ENCODE assay signal across 18 cellular contexts in the genomic region with DNA sequence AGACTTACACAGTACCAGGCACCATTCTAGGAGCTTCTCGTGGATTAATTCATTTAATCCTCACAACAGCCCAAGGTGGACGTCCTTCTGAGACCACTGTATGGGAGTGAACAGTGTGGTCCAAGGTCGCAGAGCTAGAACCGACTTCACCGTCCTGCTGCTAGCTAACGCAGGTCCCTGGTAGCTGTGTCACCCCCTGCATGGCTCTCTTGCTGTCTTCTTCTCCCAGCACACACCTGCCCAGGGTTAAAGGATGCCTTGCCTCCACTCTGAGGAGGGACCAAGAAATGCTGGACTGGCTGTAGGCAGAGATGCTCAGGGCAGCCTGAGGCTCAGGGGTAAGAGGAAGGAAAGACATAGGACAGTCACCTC. TPM values are rescaled to one million over a fixed set of nuclear protein-coding genes. Genes with fewer than 3 reads are reported as not detected.
DNase-seq lines count a peak whose midpoint lies in the region; TF ChIP-seq lines count a peak whose summit lies in the region.
"Had no signal": no experiment of that assay in that cellular context is flagged by ENCODE, and none has a peak within 500 bp of the region (broad histone marks: within the 10 kb centered on the region; RNA-seq: fewer than 3 reads in every experiment).

No MANE protein-coding gene starts in this region.

- intact Hi-C loops in esophagus squamous epithelium (cut with DNase I), result no loop called here

- peaks cover 28% of the 10 kb centered on the region for H3K79me2 ChIP-seq in trophoblast cell (ENCODE audit: control insufficient read depth, insufficient read depth, low read length, poor library complexity)

- TF ChIP-seq POLR2A in esophagus squamous epithelium (IDR thresholded peaks at IDR 0.05), result no peak

- H2AK5ac ChIP-seq in trophoblast cell (ENCODE audit: low read length), result no peak overlapping the region

- POLR2A ChIA-PET in HEK293 (lab: Yijun Ruan, JAX), result interaction anchor here (0.6 kb wide), 1 partner anchor 1162 kb away, joined by 3 read pairs; no protein-coding TSS in a partner anchor

- H3K14ac ChIP-seq in trophoblast cell (ENCODE audit: low read length), result no peak overlapping the region

- peak overlapping the region in 9 of 11 experiments; percentile 13 to 93 (median 44); a peak in 14 of 22 replicates for H3K27ac ChIP-seq in BLaER1 treated with 17β-estradiol and CSF1 and Interleukin-3, amounts not matched to agents 10 nM and 100 nM
- peak overlapping the region; percentile 99; the same call in 1 of the 2 replicates for H3K27ac ChIP-seq in HEK293 (ENCODE audit: extremely low read depth, low read depth, low read length)
- peak overlapping the region; percentile 21 for H3K27ac ChIP-seq in cingulate gyrus (ENCODE audit: low read depth, low read length)
- H3K27ac ChIP-seq in trophoblast cell (ENCODE audit: low read depth, low read length), result no peak overlapping the region
- H3K27ac ChIP-seq in esophagus squamous epithelium, result peak overlapping the region in 1 of 4 donors; percentile 78
- H3K27ac ChIP-seq: ascending aorta, epithelial cell of prostate, PC-9 had no signal

- no peak overlapping the region for H2AFZ ChIP-seq in trophoblast cell (ENCODE audit: insufficient read depth, low read length, poor library complexity)
- H2AFZ ChIP-seq: PC-9 had no signal

- TF ChIP-seq CTCF in HEK293 (tag by site-specific recombination; IDR thresholded peaks at IDR 0.05) (no peak), BE2C (IDR thresholded peaks at IDR 0.05; ENCODE audit: low read depth, low read length) (no peak), esophagus squamous epithelium (IDR thresholded peaks at IDR 0.05) (no peak)

- H3K4me1 ChIP-seq in BLaER1 treated with 17β-estradiol and CSF1 and Interleukin-3, amounts not matched to agents 10 nM and 100 nM, result peaks cover 80 to 89% (median 87%) of the 10 kb centered on the region in 10 experiments
- H3K4me1 ChIP-seq in HEK293 (ENCODE audit: control insufficient read depth, insufficient read depth, low read length) (peaks cover 76% of the 10 kb centered on the region), trophoblast cell (ENCODE audit: control insufficient read depth in 1 of 2, insufficient read depth in 2 of 2, low read length in 2 of 2) (peaks cover 6 to 19% of the 10 kb centered on the region in 2 experiments), BE2C (peaks cover 5% of the 10 kb centered on the region), esophagus squamous epithelium (peaks cover 37 to 88% (median 70%) of the 10 kb centered on the region in 3 donors)

- WGBS in trophoblast cell (ENCODE audit: extremely low coverage, insufficient coverage, insufficient read length), result no CpG with 5 or more reads among the region's 6 CpGs
- WGBS in esophagus squamous epithelium, 2 donors, result 78 to 81% methylated on average over 2 to 6 of the region's 6 CpGs

- H3K9ac ChIP-seq in BLaER1 treated with 17β-estradiol and CSF1 and Interleukin-3, amounts not matched to agents 10 nM and 100 nM, result peak overlapping the region in 10 of 11 experiments; percentile 68 to 97 (median 94); a peak in 13 of 22 replicates
- no peak overlapping the region for H3K9ac ChIP-seq in trophoblast cell (ENCODE audit: low read length)

- H4K12ac ChIP-seq in trophoblast cell (ENCODE audit: low read depth, low read length), result no peak overlapping the region

- H3K4me3 ChIP-seq in BLaER1 treated with 17β-estradiol and CSF1 and Interleukin-3, amounts not matched to agents 10 nM and 100 nM, result no peak overlapping the region
- H3K4me3 ChIP-seq in HEK293 (ENCODE audit: low read depth, low read length), result no peak overlapping the region
- no peak overlapping the region for H3K4me3 ChIP-seq in trophoblast cell (ENCODE audit: low read depth, low read length)
- H3K4me3 ChIP-seq in BE2C (ENCODE audit: low read depth, low read length), result no peak overlapping the region
- H3K4me3 ChIP-seq in esophagus squamous epithelium, result no peak overlapping the region
- H3K4me3 ChIP-seq: ascending aorta, mucosa of descending colon, pancreas, PC-9 had no signal

- H3K79me1 ChIP-seq in trophoblast cell (ENCODE audit: low read length), result peaks cover 9% of the 10 kb centered on the region

- no peaks in the 10 kb centered on the region for H3K9me3 ChIP-seq in BLaER1 treated with 17β-estradiol and CSF1 and Interleukin-3, amounts not matched to agents 10 nM and 100 nM (replicated peaks in 1 of 11)
- H3K9me3 ChIP-seq in HEK293 (ENCODE audit: control insufficient read depth, insufficient read depth, low read depth, low read length) (no peaks in the 10 kb centered on the region), trophoblast cell (ENCODE audit: insufficient read depth, low read depth, low read length) (no peaks in the 10 kb centered on the region), BE2C (no peaks in the 10 kb centered on the region), esophagus squamous epithelium (no peaks in the 10 kb centered on the region)
- H3K9me3 ChIP-seq: ascending aorta, mucosa of descending colon, pancreas had no signal

- H2BK12ac ChIP-seq in trophoblast cell (ENCODE audit: low read length), result no peak overlapping the region

- no peak overlapping the region for H4K91ac ChIP-seq in trophoblast cell (ENCODE audit: low read depth, low read length)

- H2BK5ac ChIP-seq in trophoblast cell (ENCODE audit: low read depth, low read length, poor library complexity), result no peak overlapping the region

- H4K20me1 ChIP-seq in BLaER1 treated with 17β-estradiol and CSF1 and Interleukin-3, amounts not matched to agents 10 nM and 100 nM, result peaks cover 61 to 76% (median 70%) of the 10 kb centered on the region in 11 experiments; a peak in 21 of 22 replicates

- H3K36me3 ChIP-seq in BLaER1 treated with 17β-estradiol and CSF1 and Interleukin-3, amounts not matched to agents 10 nM and 100 nM, result peaks cover 0 to 18% (median 9%) of the 10 kb centered on the region in 11 experiments; a peak in 10 of 22 replicates
- H3K36me3 ChIP-seq in HEK293 (ENCODE audit: control insufficient read depth in 2 of 2, insufficient read depth in 1 of 2, low read length in 2 of 2), result peaks cover 17 to 22% of the 10 kb centered on the region in 2 experiments
- H3K36me3 ChIP-seq in trophoblast cell (ENCODE audit: control insufficient read depth in 1 of 2, insufficient read depth in 2 of 2, low read length in 2 of 2), result peaks cover 8% of the 10 kb centered on the region in 2 experiments
- H3K36me3 ChIP-seq in BE2C, result no peaks in the 10 kb centered on the region; the same call in none of the 2 replicates
- peaks cover 0 to 12% (median 0%) of the 10 kb centered on the region in 3 donors for H3K36me3 ChIP-seq in esophagus squamous epithelium
- H3K36me3 ChIP-seq: ascending aorta, pancreas had no signal

- no peak overlapping the region for H2BK120ac ChIP-seq in trophoblast cell (ENCODE audit: insufficient read depth, low read length, poor library complexity)

- no peak overlapping the region for H4K8ac ChIP-seq in trophoblast cell (ENCODE audit: low read depth, low read length)

- H3K23ac ChIP-seq in trophoblast cell (ENCODE audit: low read length), result no peak overlapping the region

- CTCF ChIA-PET in HEK293 (lab: Yijun Ruan, JAX), result interaction anchor here (0.7 to 1.6 kb wide), 6 partner anchors 23 to 142 kb away, joined by 3 to 9 read pairs (median 3); a partner anchor contains a TSS

- no peak for DNase-seq in trophoblast cell
- no peak for DNase-seq in BE2C
- no peak for DNase-seq in esophagus squamous epithelium (lab: John Stamatoyannopoulos, UW)
- DNase-seq in LoVo (ENCODE audit: low spot score), result no peak
- DNase-seq in NCI-H1417 (lab: John Stamatoyannopoulos, UW), result no peak
- DNase-seq: activated CD4-positive, alpha-beta memory T cell treated with anti-CD3 and anti-CD28 coated beads for 36 hours; kidney; mucosa of descending colon; NCI-H187; NCI-H510A; PC-9 had no signal

- H3K4ac ChIP-seq in trophoblast cell (ENCODE audit: low read depth, low read length), result peak overlapping the region; percentile 22

- no peak overlapping the region for H3K18ac ChIP-seq in trophoblast cell (ENCODE audit: low read length)

- H3K4me2 ChIP-seq in BLaER1 treated with 17β-estradiol and CSF1 and Interleukin-3, amounts not matched to agents 10 nM and 100 nM, result peak overlapping the region; percentile 83 to 99 (median 93)
- no peak overlapping the region for H3K4me2 ChIP-seq in trophoblast cell (ENCODE audit: low read length)
- H3K4me2 ChIP-seq: PC-9 had no signal

- H3K27me3 ChIP-seq in BLaER1 treated with 17β-estradiol and CSF1 and Interleukin-3, amounts not matched to agents 10 nM and 100 nM, result no peaks in the 10 kb centered on the region
- H3K27me3 ChIP-seq in trophoblast cell (ENCODE audit: insufficient read depth, low read length) (no peaks in the 10 kb centered on the region), BE2C (no peaks in the 10 kb centered on the region), esophagus squamous epithelium (no peaks in the 10 kb centered on the region)
- H3K27me3 ChIP-seq: ascending aorta, pancreas had no signal

TF ChIP-seq in HEK293, 187 proteins besides CTCF, POLR2A, EP300 and RAD21:
- TF ChIP-seq ZNF600 (tag by site-specific recombination; IDR thresholded peaks at IDR 0.05), result peak; percentile 41; the same call in 1 of the 2 replicates
- TF ChIP-seq ZNF561 (tag by site-specific recombination; IDR thresholded peaks at IDR 0.05; ENCODE audit: borderline replicate concordance), result no peak

RNA-seq across cellular contexts. Expression of a gene that starts 3.0 kb away (rescaled TPM):
- polyA plus RNA-seq in trophoblast cell (2013), result 118 and 120 TPM in 2 replicates
- polyA plus RNA-seq in BE2C (2012; ENCODE audit: insufficient read depth, insufficient read length, low read depth), result 226 TPM
- total RNA-seq in esophagus squamous epithelium, result 10 to 100 TPM; 59.0 to 84.7 (median 69.0) TPM

RNA-seq across cellular contexts. Expression of a gene that starts 55.7 kb away (rescaled TPM):
- 0.46 and 0.49 TPM in 2 replicates for polyA plus RNA-seq in trophoblast cell (2013)
- polyA plus RNA-seq in BE2C (2012; ENCODE audit: insufficient read depth, insufficient read length, low read depth), result 1.4 TPM
- total RNA-seq in esophagus squamous epithelium, result not detected
- total RNA-seq: activated CD4-positive, alpha-beta memory T cell treated with anti-CD3 and anti-CD28 coated beads for 36 hours; ascending aorta; M059J had no signal
